8 cellular contexts compared by ENCODE assay signal in genomic region chr20:32017711-32018251, GRCh38. TPM values are rescaled to one million over a fixed set of nuclear protein-coding genes. Genes with fewer than 3 reads are reported as not detected.
A peak's percentile ranks its signal among the peaks of the same experiment; 100 is the strongest.
DNase-seq lines count a peak whose midpoint lies in the region; ATAC-seq and TF ChIP-seq lines count a peak whose summit lies in the region.

No MANE protein-coding gene starts in this region.

- DNase-seq in G401 (ENCODE audit: low spot score) (peak; percentile 89), NCI-H187 treated with DMSO at 0.1 percent for 48 hours (lab: John Stamatoyannopoulos, UW) (peak; percentile 61), epithelial cell of proximal tubule (ENCODE audit: low read depth) (no peak), kidney glomerular epithelial cell (lab: John Stamatoyannopoulos, UW) (no peak)
- peak; percentile 44 for DNase-seq in activated CD4-positive, alpha-beta T cell treated with anti-CD3 and anti-CD28 coated beads for 1 hour
- peak; percentile 34 for DNase-seq in stimulated activated CD4-positive, alpha-beta T cell treated with anti-CD3 and anti-CD28 coated beads, Interleukin-1b, Interleukin-23, amount 100 ng/mL, for 48 hours

- in situ Hi-C loops in G401 (cut with HindIII; ENCODE audit: low sequenced_read_pairs): no loop called here

- TF ChIP-seq CTCF in epithelial cell of proximal tubule (conservative IDR thresholded peaks at IDR 0.05; ENCODE audit: low read depth, low read length): peak; percentile 13

- no peak for ATAC-seq in GM19395 (IDR thresholded peaks at IDR 0.05; ENCODE audit: unreplicated experiment)
- no peak for ATAC-seq in GM18907 (IDR thresholded peaks at IDR 0.05; ENCODE audit: unreplicated experiment)

- no peak overlapping the region for H3K4me3 ChIP-seq in epithelial cell of proximal tubule (ENCODE audit: low read depth, low read length)

RNA-seq across cellular contexts. Expression of gene CCM2L, which starts 7.5 kb away (rescaled TPM):
- total RNA-seq in G401 (2014; rRNA removed; shearing (Covaris generic)): 40.7 and 52.6 TPM in 2 replicates
- total RNA-seq in epithelial cell of proximal tubule: not detected in 2 replicates

RNA-seq across cellular contexts. Expression of gene HCK, which starts 34.3 kb away (rescaled TPM):
- 0.12 and 0.41 TPM in 2 replicates for total RNA-seq in G401 (2014; rRNA removed; shearing (Covaris generic))
- not detected in 2 replicates for total RNA-seq in epithelial cell of proximal tubule

RNA-seq across cellular contexts. Expression of gene XKR7, which starts 49.8 kb away (rescaled TPM):
- total RNA-seq in G401 (2014; rRNA removed; shearing (Covaris generic)): 5.7 and 6.8 TPM in 2 replicates
- total RNA-seq in epithelial cell of proximal tubule: under 0.01 and 0.17 TPM in 2 replicates

Comparison
In these comparisons a context has a peak if more than half of its experiments do, and no peak if none do; other contexts are left out.
1. DNase-seq: peak in G401 (single experiment), NCI-H187 treated with DMSO at 0.1 percent for 48 hours (single experiment), activated CD4-positive, alpha-beta T cell treated with anti-CD3 and anti-CD28 coated beads for 1 hour (single experiment) and stimulated activated CD4-positive, alpha-beta T cell treated with anti-CD3 and anti-CD28 coated beads, Interleukin-1b, Interleukin-23, amount 100 ng/mL, for 48 hours (single experiment); none in epithelial cell of proximal tubule (single experiment) and kidney glomerular epithelial cell (single experiment).
2. RNA of gene CCM2L, which starts 7.5 kb away (total RNA-seq): 40.7 to 52.6 TPM in G401; not detected in epithelial cell of proximal tubule; every median in the first group is over 10 times any median in the second.